ENCODE assay signal across 20 cellular contexts in the genomic region with DNA sequence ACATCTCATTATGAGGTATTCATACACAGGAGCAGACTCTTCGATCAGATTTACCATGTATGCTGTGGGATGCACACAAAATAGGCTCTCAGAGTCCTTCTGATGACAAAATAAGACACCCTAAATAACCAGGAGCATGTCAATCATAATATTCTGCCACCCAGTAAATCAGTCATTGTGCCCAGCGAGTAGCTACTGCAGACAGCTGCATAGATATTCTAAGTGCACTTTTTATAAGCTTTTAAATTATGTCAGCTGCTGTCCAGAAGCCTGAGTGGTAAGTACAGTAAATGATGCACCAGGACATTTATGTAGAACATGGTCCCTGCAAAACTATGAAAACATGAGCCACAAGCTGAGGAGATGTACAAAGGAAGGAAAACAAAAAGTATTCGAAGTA.
DNase-seq lines count a peak whose midpoint lies in the region; ATAC-seq and TF ChIP-seq lines count a peak whose summit lies in the region.
"Had no signal": no experiment of that assay in that cellular context is flagged by ENCODE, and none has a peak within 500 bp of the region (broad histone marks: within the 10 kb centered on the region; RNA-seq: fewer than 3 reads in every experiment).

No MANE protein-coding gene starts in this region.

- no peak overlapping the region for H3K4me3 ChIP-seq in cardiac muscle cell
- no peak overlapping the region for H3K4me3 ChIP-seq in right cardiac atrium (ENCODE audit: low read length)
- H3K4me3 ChIP-seq in SJCRH30 = no peak overlapping the region
- H3K4me3 ChIP-seq: GM12878, GM23338 had no signal

- intact Hi-C loops in right cardiac atrium (cut with DNase I) = no loop called here

- H3K9me3 Mint-ChIP-seq in nephron = peaks cover 4% of the 10 kb centered on the region
- H3K9me3 Mint-ChIP-seq: HFFc6 had no signal

- H3K4me1 ChIP-seq in cardiac muscle cell (ENCODE audit: low read depth) (peaks cover 11% of the 10 kb centered on the region), right cardiac atrium (ENCODE audit: control insufficient read depth, insufficient read depth, low read length) (no peaks in the 10 kb centered on the region), SJCRH30 (peaks cover 15% of the 10 kb centered on the region; the same call in 1 of the 2 replicates)
- H3K4me1 ChIP-seq: BE2C had no signal

- H3K27me3 ChIP-seq in cardiac muscle cell (no peaks in the 10 kb centered on the region), right cardiac atrium (ENCODE audit: control insufficient read depth, insufficient read depth) (no peaks in the 10 kb centered on the region), SJCRH30 (no peaks in the 10 kb centered on the region)
- H3K27me3 ChIP-seq: BE2C had no signal

- DNase-seq in cardiac muscle cell (ENCODE audit: low read depth in 1 of 2, low spot score in 1 of 2) (no peak), right cardiac atrium (no peak), SJCRH30 (peak; percentile 7 to 25), NCI-H146 treated with DMSO at 0.1 percent for 48 hours (lab: John Stamatoyannopoulos, UW; ENCODE audit: unreplicated experiment) (no peak), SW 1271 (lab: John Stamatoyannopoulos, UW) (no peak)
- DNase-seq: BE2C; C1 segment of cervical spinal cord; CD4-positive, CD25-positive, alpha-beta regulatory T cell; CD8-positive, alpha-beta memory T cell; COR-L47; DMS 273 treated with DMSO at 0.1 percent for 48 hours; DMS53; DND-41; EL; HCEC 1CT; HFFc6; IMR-90 had no signal

- TF ChIP-seq CTCF in cardiac muscle cell (IDR thresholded peaks at IDR 0.05; ENCODE audit: low read depth, low read length) = no peak
- no peak for TF ChIP-seq CTCF in nephron (IDR thresholded peaks at IDR 0.05; ENCODE audit: unreplicated experiment in 3 of 3)

- no peak overlapping the region for H3K4me3 Mint-ChIP-seq in nephron
- H3K4me3 Mint-ChIP-seq: CD4-positive, CD25-positive, alpha-beta regulatory T cell; CD8-positive, alpha-beta memory T cell; GM23338; HFFc6 had no signal

- H3K27me3 Mint-ChIP-seq in nephron (ENCODE audit: low read depth) = no peaks in the 10 kb centered on the region
- H3K27me3 Mint-ChIP-seq: CD4-positive, CD25-positive, alpha-beta regulatory T cell; CD8-positive, alpha-beta memory T cell had no signal

- H3K36me3 Mint-ChIP-seq in nephron (ENCODE audit: low read depth) = no peaks in the 10 kb centered on the region
- H3K36me3 Mint-ChIP-seq: CD8-positive, alpha-beta memory T cell had no signal

- ATAC-seq in right cardiac atrium = no peak
- ATAC-seq: GM12878, GM23338 had no signal

- peaks cover 12% of the 10 kb centered on the region for H3K4me1 Mint-ChIP-seq in nephron
- H3K4me1 Mint-ChIP-seq: GM23338 had no signal

- H3K27ac Mint-ChIP-seq in nephron = peak overlapping the region in 2 of 3 experiments; percentile 3 to 43
- H3K27ac Mint-ChIP-seq: CD8-positive, alpha-beta memory T cell; GM23338; HFFc6 had no signal

- 83% methylated on average over 3 of the region's 3 CpGs for WGBS in right cardiac atrium

- H3K36me3 ChIP-seq in cardiac muscle cell (peaks cover 37% of the 10 kb centered on the region), SJCRH30 (no peaks in the 10 kb centered on the region)
- H3K36me3 ChIP-seq: BE2C had no signal

- peak overlapping the region; percentile 42 for H3K27ac ChIP-seq in cardiac muscle cell
- no peak overlapping the region for H3K27ac ChIP-seq in right cardiac atrium (ENCODE audit: low read length)
- peak overlapping the region; percentile 44 for H3K27ac ChIP-seq in SJCRH30

- no peaks in the 10 kb centered on the region for H3K9me3 ChIP-seq in cardiac muscle cell (ENCODE audit: low read depth)
- H3K9me3 ChIP-seq in right cardiac atrium (ENCODE audit: control insufficient read depth, low read length) = no peaks in the 10 kb centered on the region
- H3K9me3 ChIP-seq in SJCRH30 (replicated peaks) = peaks cover 10% of the 10 kb centered on the region
- H3K9me3 ChIP-seq: BE2C had no signal

Comparison
In these comparisons a context has a peak if more than half of its experiments do, and no peak if none do; other contexts are left out.
1. DNase-seq: peak in SJCRH30 (2 of 2); none in cardiac muscle cell (0 of 2), right cardiac atrium (0 of 3), NCI-H146 treated with DMSO at 0.1 percent for 48 hours (single experiment) and SW 1271 (0 of 2).